12 cellular contexts compared by ENCODE assay signal in the genomic region with DNA sequence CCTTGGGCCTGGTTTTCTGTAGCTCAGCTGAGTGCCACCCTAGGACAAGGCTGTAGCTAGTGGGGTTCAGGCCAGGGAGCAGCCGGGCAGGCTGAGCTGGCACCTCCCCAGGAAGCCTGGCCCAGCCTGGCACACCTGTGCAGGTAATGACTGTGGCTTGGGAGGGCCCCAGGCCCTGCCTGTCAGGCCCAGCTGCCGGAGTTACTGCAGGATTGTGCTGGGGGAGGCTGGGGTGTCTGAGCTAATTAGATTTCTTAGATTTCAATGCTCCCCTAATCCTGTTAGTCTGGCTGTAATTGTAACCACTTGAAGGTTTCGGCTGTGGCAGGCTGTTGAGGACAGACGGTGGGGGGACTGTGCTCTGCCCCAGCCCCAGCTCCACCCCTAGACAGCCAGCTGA. TPM values are rescaled to one million over a fixed set of nuclear protein-coding genes. Genes with fewer than 3 reads are reported as not detected.
DNase-seq lines count a peak whose midpoint lies in the region; FAIRE-seq and TF ChIP-seq lines count a peak whose summit lies in the region.
"Had no signal": no experiment of that assay in that cellular context is flagged by ENCODE, and none has a peak within 500 bp of the region (broad histone marks: within the 10 kb centered on the region; RNA-seq: fewer than 3 reads in every experiment).

No MANE protein-coding gene starts in this region.

- H4K5ac ChIP-seq in H9 (ENCODE audit: insufficient read length, low read depth, low read length): no peak overlapping the region

- no peak overlapping the region for H3K56ac ChIP-seq in H9 (ENCODE audit: insufficient read length, low read depth, low read length)

- FAIRE-seq in keratinocyte (lab: Jason Lieb, UNC): no peak

- H3K9me3 ChIP-seq in H9 (ENCODE audit: control insufficient read depth, low read depth, low read length) (no peaks in the 10 kb centered on the region), keratinocyte (ENCODE audit: control insufficient read depth, low read depth, low read length) (no peaks in the 10 kb centered on the region), sigmoid colon (no peaks in the 10 kb centered on the region)

- H3K14ac ChIP-seq in H9 (ENCODE audit: insufficient read depth, low read length): peak overlapping the region; percentile 46; the same call in 1 of the 2 replicates

- peaks cover 14% of the 10 kb centered on the region for H3K23me2 ChIP-seq in H9 (ENCODE audit: insufficient read length, low read depth, low read length, poor library complexity, severe bottlenecking)

- H2BK15ac ChIP-seq in H9 (ENCODE audit: low read depth, low read length): no peak overlapping the region

- H3T11ph ChIP-seq in H9 (ENCODE audit: low read length): no peak overlapping the region

- POLR2A ChIA-PET in RWPE1 (lab: Yijun Ruan, JAX; ENCODE audit: low non-redundant PET): interaction anchor here (0.7 kb wide), 1 partner anchor 260 kb away, joined by 3 read pairs; no protein-coding TSS in a partner anchor

- no peak overlapping the region for H2BK5ac ChIP-seq in H9 (ENCODE audit: insufficient read length, low read length)

- TF ChIP-seq CTCF in H9 (conservative IDR thresholded peaks at IDR 0.05): no peak
- TF ChIP-seq CTCF in RWPE1 (conservative IDR thresholded peaks at IDR 0.05; ENCODE audit: low read depth): no peak
- TF ChIP-seq CTCF in keratinocyte (optimal IDR thresholded peaks at IDR 0.05 in 1 of 3, IDR thresholded peaks at IDR 0.05 in 1 of 3, conservative IDR thresholded peaks at IDR 0.05 in 1 of 3; ENCODE audit: extremely low read depth in 1 of 3, insufficient read depth in 2 of 3, low read length in 3 of 3): no peak
- no peak for TF ChIP-seq CTCF in sigmoid colon (IDR thresholded peaks at IDR 0.05)

- peaks cover 4% of the 10 kb centered on the region for H3K9me1 ChIP-seq in keratinocyte (ENCODE audit: control insufficient read depth, extremely low read depth, insufficient read depth, low read length)

- intact Hi-C loops in sigmoid colon (cut with DNase I): no loop called here

- H3K27ac Mint-ChIP-seq in H9: peak overlapping the region in 2 of 3 experiments; percentile 52 to 79; a peak in 2 of 7 replicates

- H3K79me2 ChIP-seq in H9 (ENCODE audit: insufficient read depth, low read length) (peaks cover 45% of the 10 kb centered on the region), keratinocyte (ENCODE audit: control insufficient read depth, insufficient read depth, low read length) (peaks cover 54% of the 10 kb centered on the region)

- H3K79me1 ChIP-seq in H9 (ENCODE audit: insufficient read depth, low read depth, low read length, poor library complexity, severe bottlenecking): peaks cover 11% of the 10 kb centered on the region

- H3K4me3 ChIP-seq in keratinocyte (ENCODE audit: control insufficient read depth in 2 of 3, extremely low read depth in 1 of 3, insufficient read depth in 2 of 3, low read depth in 1 of 3, low read length in 3 of 3) (no peak overlapping the region), sigmoid colon (no peak overlapping the region)
- H3K4me3 ChIP-seq: SK-N-MC had no signal

- no peak overlapping the region for H4K91ac ChIP-seq in H9 (ENCODE audit: insufficient read length, low read depth, low read length)

- no peak overlapping the region for H4K8ac ChIP-seq in H9 (replicated peaks; ENCODE audit: insufficient read length, low read depth, low read length)

- H3K36me3 ChIP-seq in keratinocyte (ENCODE audit: control insufficient read depth in 2 of 2, extremely low read depth in 1 of 2, insufficient read depth in 2 of 2, low read length in 2 of 2): no peaks in the 10 kb centered on the region
- no peaks in the 10 kb centered on the region for H3K36me3 ChIP-seq in sigmoid colon

- peaks cover 0 to 8% (median 0%) of the 10 kb centered on the region in 3 experiments; a peak in 3 of 7 replicates for H3K36me3 Mint-ChIP-seq in H9 (ENCODE audit: insufficient read depth in 1 of 3, low read depth in 3 of 3)

- H3K9ac ChIP-seq in H9 (ENCODE audit: extremely low read depth, insufficient read length, low read length): no peak overlapping the region
- H3K9ac ChIP-seq in keratinocyte (ENCODE audit: control insufficient read depth, extremely low read depth, insufficient read depth, low read length): no peak overlapping the region

- H3K27ac ChIP-seq in H9 (ENCODE audit: insufficient read length, low read depth, low read length) (no peak overlapping the region), RWPE1 (peak overlapping the region; percentile 100), keratinocyte (ENCODE audit: control insufficient read depth, insufficient read depth, low read length) (no peak overlapping the region), sigmoid colon (peak overlapping the region in 3 of 4 donors; percentile 99 to 100 (median 99))
- H3K27ac ChIP-seq: SK-N-MC had no signal

- H3K4me1 ChIP-seq in H9 (ENCODE audit: insufficient read depth, low read length) (peaks cover 13% of the 10 kb centered on the region; the same call in 1 of the 2 replicates), keratinocyte (ENCODE audit: control insufficient read depth, extremely low read depth, insufficient read depth, low read length) (peaks cover 31% of the 10 kb centered on the region), sigmoid colon (peaks cover 0 to 86% (median 84%) of the 10 kb centered on the region in 4 donors)

- no peak for TF ChIP-seq EP300 in sigmoid colon (IDR thresholded peaks at IDR 0.05)

- no peak overlapping the region for H3K18ac ChIP-seq in H9 (ENCODE audit: insufficient read length, low read depth, low read length)

- H3K27me3 ChIP-seq in H9 (ENCODE audit: insufficient read depth, low read length): no peaks in the 10 kb centered on the region
- H3K27me3 ChIP-seq in keratinocyte (ENCODE audit: control insufficient read depth, extremely low read depth, insufficient read depth, low read length): no peaks in the 10 kb centered on the region
- H3K27me3 ChIP-seq in sigmoid colon: no peaks in the 10 kb centered on the region

- H2BK120ac ChIP-seq in H9 (ENCODE audit: low read depth, low read length, poor library complexity, severe bottlenecking): no peak overlapping the region

- TF ChIP-seq POLR2A in sigmoid colon (IDR thresholded peaks at IDR 0.05): no peak

- dilution Hi-C loops in keratinocyte (cut with MboI; ENCODE audit: extremely low pct_ligation_motif_present, low sequenced_read_pairs): no loop called here

- no peak overlapping the region for H2AFZ ChIP-seq in H9 (ENCODE audit: low read length)
- H2AFZ ChIP-seq in keratinocyte (ENCODE audit: control insufficient read depth, low read length): no peak overlapping the region

- no peak overlapping the region for H2AK5ac ChIP-seq in H9 (ENCODE audit: insufficient read length, low read length)

- H2BK12ac ChIP-seq in H9 (ENCODE audit: insufficient read length, low read depth, low read length): no peak overlapping the region

- no peak overlapping the region for H2BK20ac ChIP-seq in H9 (ENCODE audit: low read depth, low read length, poor library complexity, severe bottlenecking)

- H3K4ac ChIP-seq in H9 (ENCODE audit: low read depth, low read length): no peak overlapping the region

- peaks cover 2% of the 10 kb centered on the region for H4K20me1 ChIP-seq in H9 (ENCODE audit: control insufficient read depth, insufficient read depth, insufficient read length)
- H4K20me1 ChIP-seq in keratinocyte (ENCODE audit: control insufficient read depth, extremely low read depth, insufficient read depth, low read length): peaks cover 21% of the 10 kb centered on the region

- no peaks in the 10 kb centered on the region for H3K9me3 Mint-ChIP-seq in H9
- H3K9me3 Mint-ChIP-seq: CD8-positive, alpha-beta memory T cell; central memory CD8-positive, alpha-beta T cell had no signal

- H3K4me2 ChIP-seq in H9 (ENCODE audit: insufficient read depth, insufficient read length, low read length): no peak overlapping the region
- H3K4me2 ChIP-seq in keratinocyte (ENCODE audit: control insufficient read depth, extremely low read depth, insufficient read depth, low read depth, low read length): peak overlapping the region; percentile 10

- WGBS in H9 (ENCODE audit: extremely low coverage, insufficient read length, low lambda C conversion rate): no CpG with 5 or more reads among the region's 4 CpGs
- WGBS in sigmoid colon, 2 donors: 11 to 46% methylated on average over 4 of the region's 4 CpGs

- no peak overlapping the region for H3K4me3 Mint-ChIP-seq in H9
- H3K4me3 Mint-ChIP-seq: central memory CD8-positive, alpha-beta T cell had no signal

- H3K4me1 Mint-ChIP-seq in H9: peaks cover 60 to 79% of the 10 kb centered on the region in 2 experiments

- H3K23ac ChIP-seq in H9 (ENCODE audit: insufficient read length, low read depth, low read length): no peak overlapping the region

- H3K27me3 Mint-ChIP-seq in H9 (ENCODE audit: low read depth): peaks cover 4% of the 10 kb centered on the region
- H3K27me3 Mint-ChIP-seq: central memory CD8-positive, alpha-beta T cell had no signal

- DNase-seq in H9: no peak
- no peak for DNase-seq in RWPE1 (ENCODE audit: low spot score)
- no peak for DNase-seq in keratinocyte (ENCODE audit: low read depth, low spot score)
- no peak for DNase-seq in sigmoid colon
- DNase-seq in NCI-H2196 (lab: John Stamatoyannopoulos, UW; ENCODE audit: unreplicated experiment): no peak
- no peak for DNase-seq in activated CD4-positive, CD25-positive, alpha-beta regulatory T cell treated with anti-CD3 and anti-CD28 coated beads, Interleukin-2, amount 50 U/mL, for 72 hours
- DNase-seq in GOT3 (lab: John Stamatoyannopoulos, UW): no peak
- DNase-seq in epidermal melanocyte (ENCODE audit: insufficient read length, low spot score): no peak
- DNase-seq: CD8-positive, alpha-beta memory T cell; NCI-H510A had no signal

- CTCF ChIA-PET in RWPE1 (lab: Yijun Ruan, JAX): interaction anchor here (0.6 to 2.6 kb wide), 4 partner anchors 28 to 322 kb away, joined by 3 to 10 read pairs (median 5); no protein-coding TSS in a partner anchor

RNA-seq across cellular contexts. Expression of gene ZMIZ1, which starts 6.0 kb away (rescaled TPM):
- total RNA-seq in H9 (2021) (31.8 and 36.9 TPM in 2 replicates), sigmoid colon (10 to 100 TPM; 26.5 to 49.3 (median 37.5) TPM)
- polyA plus RNA-seq in keratinocyte (1.5 to 4.7 TPM (median 1.8 TPM) in 3 replicates), sigmoid colon (10 to 100 TPM; 17.4 to 31.5 (median 25.4) TPM)
- 6.9 TPM for polyA plus RNA-seq in keratinocyte (2011; ENCODE audit: low read depth)
- 4.3 TPM in 2 replicates for polyA plus RNA-seq in keratinocyte (2011; cell fraction: cytosol; rRNA removed)
- polyA plus RNA-seq in keratinocyte (2011; cell fraction: nucleus; rRNA removed): 13.3 and 16.2 TPM in 2 replicates
- polyA plus RNA-seq in keratinocyte (2012; ENCODE audit: low replicate concordance): 8.2 and 15.2 TPM in 2 replicates
- polyA minus RNA-seq in keratinocyte: 5.7 to 33.8 TPM (median 5.9 TPM) in 3 replicates
- polyA minus RNA-seq in keratinocyte (2011; cell fraction: cytosol; rRNA and poly(A)+ RNA removed): 5.6 TPM
- polyA minus RNA-seq in keratinocyte (2011; cell fraction: nucleus; rRNA and poly(A)+ RNA removed): 11.6 and 15.2 TPM in 2 replicates

Comparison
In these comparisons a context has a peak if more than half of its experiments do, and no peak if none do; other contexts are left out.
1. H3K27ac ChIP-seq: peak in RWPE1 (single experiment) and sigmoid colon (3 of 4); none in H9 (single experiment) and keratinocyte (single experiment).